Comparison of ENCODE assay signal across 8 cellular contexts in genomic region chr5:56329652-56330051, GRCh38.
DNase-seq lines count a peak whose midpoint lies in the region; ATAC-seq and TF ChIP-seq lines count a peak whose summit lies in the region.

No MANE protein-coding gene starts in this region.

- peak overlapping the region; percentile 97 for H3K27ac Mint-ChIP-seq in activated T-cell treated with anti-CD3 and anti-CD28 coated beads, Interleukin-2, amount 50 U/mL, for 24 hours
- peak overlapping the region; percentile 87 to 95 (median 93) for H3K27ac Mint-ChIP-seq in IgD-negative memory B cell
- H3K27ac Mint-ChIP-seq in nephron = peak overlapping the region; percentile 47 to 52 (median 48)

- peak overlapping the region; percentile 65 for H3K4me3 Mint-ChIP-seq in activated T-cell treated with anti-CD3 and anti-CD28 coated beads, Interleukin-2, amount 50 U/mL, for 24 hours
- H3K4me3 Mint-ChIP-seq in IgD-negative memory B cell = peak overlapping the region; percentile 24 to 85 (median 48)
- H3K4me3 Mint-ChIP-seq in nephron = no peak overlapping the region

- peaks cover 6% of the 10 kb centered on the region for H3K36me3 Mint-ChIP-seq in activated T-cell treated with anti-CD3 and anti-CD28 coated beads, Interleukin-2, amount 50 U/mL, for 24 hours (ENCODE audit: low read depth)
- H3K36me3 Mint-ChIP-seq in IgD-negative memory B cell (peaks cover 5% of the 10 kb centered on the region), nephron (ENCODE audit: low read depth) (peaks cover 12% of the 10 kb centered on the region)

- H3K9me3 Mint-ChIP-seq in activated T-cell treated with anti-CD3 and anti-CD28 coated beads, Interleukin-2, amount 50 U/mL, for 24 hours = peaks cover 5% of the 10 kb centered on the region
- peaks cover 0 to 6% (median 0%) of the 10 kb centered on the region in 3 donors for H3K9me3 Mint-ChIP-seq in IgD-negative memory B cell
- H3K9me3 Mint-ChIP-seq in nephron = peaks cover 15% of the 10 kb centered on the region

- no peak for DNase-seq in activated T-cell treated with anti-CD3 and anti-CD28 coated beads, Interleukin-2, amount 50 U/mL, for 24 hours
- DNase-seq in activated T-cell treated with anti-CD3 and anti-CD28 coated beads for 4 hours = no peak
- DNase-seq in NCI-H1417 treated with DMSO at 0.1 percent for 48 hours (lab: John Stamatoyannopoulos, UW) = no peak
- DNase-seq in NCI-H2029 treated with DMSO at 0.1 percent for 48 hours (lab: John Stamatoyannopoulos, UW) = no peak

- H3K4me1 Mint-ChIP-seq in activated T-cell treated with anti-CD3 and anti-CD28 coated beads, Interleukin-2, amount 50 U/mL, for 24 hours (ENCODE audit: low read depth) = peaks cover 66% of the 10 kb centered on the region
- H3K4me1 Mint-ChIP-seq in IgD-negative memory B cell = peaks cover 34 to 55% (median 47%) of the 10 kb centered on the region in 3 donors
- peaks cover 33% of the 10 kb centered on the region for H3K4me1 Mint-ChIP-seq in nephron

- ATAC-seq in GM21723 (IDR thresholded peaks at IDR 0.05; ENCODE audit: unreplicated experiment) (peak; percentile 74), HG02588 (IDR thresholded peaks at IDR 0.05; ENCODE audit: unreplicated experiment) (no peak)

- H3K27me3 Mint-ChIP-seq in activated T-cell treated with anti-CD3 and anti-CD28 coated beads, Interleukin-2, amount 50 U/mL, for 24 hours = no peaks in the 10 kb centered on the region
- H3K27me3 Mint-ChIP-seq in IgD-negative memory B cell = no peaks in the 10 kb centered on the region
- H3K27me3 Mint-ChIP-seq in nephron (ENCODE audit: low read depth) = no peaks in the 10 kb centered on the region

- no peak for TF ChIP-seq CTCF in nephron (IDR thresholded peaks at IDR 0.05; ENCODE audit: unreplicated experiment in 3 of 3)

Comparison
In these comparisons a context has a peak if more than half of its experiments do, and no peak if none do; other contexts are left out.
1. H3K4me3 Mint-ChIP-seq: peak in activated T-cell treated with anti-CD3 and anti-CD28 coated beads, Interleukin-2, amount 50 U/mL, for 24 hours (single experiment) and IgD-negative memory B cell (4 of 4); none in nephron (0 of 3).
2. Peak in every context shown above with its lines, with median percentiles within 50 percentile points of each other: H3K27ac Mint-ChIP-seq.